In the genomic region with DNA sequence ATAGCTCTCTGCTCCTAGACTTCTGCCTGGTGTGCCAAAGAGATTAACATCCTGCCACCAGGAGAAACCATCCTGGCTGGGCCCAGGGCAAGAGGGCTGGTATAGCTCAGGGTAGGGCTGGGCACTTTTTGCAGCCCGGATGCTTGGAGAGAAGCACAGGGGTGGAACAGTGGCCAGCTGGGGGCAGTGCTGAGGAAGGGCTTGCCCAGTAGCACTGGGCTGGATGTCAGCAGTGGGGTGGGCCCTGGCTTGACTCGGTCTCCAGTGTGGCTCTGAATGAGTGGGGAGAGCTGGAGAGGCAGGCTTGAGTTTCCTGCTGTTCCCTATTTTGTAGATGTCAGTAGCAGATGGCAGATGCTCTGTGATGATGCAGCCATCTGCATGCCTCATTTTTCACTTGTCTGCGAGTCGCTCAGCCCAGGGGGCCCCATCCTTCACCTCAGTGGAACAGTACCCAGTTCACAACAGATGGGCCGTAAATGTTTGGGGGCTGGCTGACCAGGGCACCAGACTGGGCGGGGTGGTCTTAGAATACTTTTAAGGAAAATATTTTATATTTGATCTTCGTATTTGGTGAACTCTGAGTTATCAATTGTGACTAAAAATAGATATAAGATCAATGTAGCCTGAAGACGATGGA, we compare ENCODE assay signal across 8 cellular contexts. TPM values are rescaled to one million over a fixed set of nuclear protein-coding genes. Genes with fewer than 3 reads are reported as not detected.
DNase-seq lines count a peak whose midpoint lies in the region; ATAC-seq and TF ChIP-seq lines count a peak whose summit lies in the region.

No MANE protein-coding gene starts in this region.

- H3K4me1 ChIP-seq in esophagus squamous epithelium: no peaks in the 10 kb centered on the region

- DNase-seq in 8988T (peak; percentile 37), HT1080 (ENCODE audit: low read depth) (peak; percentile 7), esophagus squamous epithelium (lab: John Stamatoyannopoulos, UW) (no peak), retinal pigment epithelial cell (ENCODE audit: low read depth) (no peak), COLO668 (lab: John Stamatoyannopoulos, UW; ENCODE audit: unreplicated experiment) (no peak)
- DNase-seq in activated CD4-positive, alpha-beta T cell treated with anti-CD3 and anti-CD28 coated beads, Interleukin-2, amount 50 U/mL, for 48 hours: peak; percentile 49 to 60

- peaks cover 9 to 31% (median 10%) of the 10 kb centered on the region in 3 donors for H3K36me3 ChIP-seq in esophagus squamous epithelium

- peak in 1 of 4 donors; percentile 6 for TF ChIP-seq POLR2A in esophagus squamous epithelium (IDR thresholded peaks at IDR 0.05)

- 79 to 98% methylated on average over 6 to 8 of the region's 8 CpGs for WGBS in esophagus squamous epithelium, 2 donors

- peaks cover 0 to 25% (median 0%) of the 10 kb centered on the region in 4 donors for H3K27me3 ChIP-seq in esophagus squamous epithelium

- intact Hi-C loops in esophagus squamous epithelium (cut with DNase I): no loop called here

- H3K9me3 ChIP-seq in esophagus squamous epithelium: no peaks in the 10 kb centered on the region

- ATAC-seq in GM18870 (IDR thresholded peaks at IDR 0.05; ENCODE audit: unreplicated experiment): no peak
- no peak for ATAC-seq in HG03135 (IDR thresholded peaks at IDR 0.05; ENCODE audit: unreplicated experiment)

- H3K4me3 ChIP-seq in esophagus squamous epithelium: no peak overlapping the region
- H3K4me3 ChIP-seq in retinal pigment epithelial cell (ENCODE audit: low read length): no peak overlapping the region

- peak in 5 of 6 experiments; percentile 18 to 54 (median 33) for TF ChIP-seq CTCF in esophagus squamous epithelium (IDR thresholded peaks at IDR 0.05)
- peak; percentile 56 for TF ChIP-seq CTCF in retinal pigment epithelial cell (conservative IDR thresholded peaks at IDR 0.05; ENCODE audit: low read depth, low read length)

- no peak overlapping the region for H3K27ac ChIP-seq in esophagus squamous epithelium

RNA-seq across cellular contexts. Expression of a gene that starts 56.4 kb away (rescaled TPM):
- not detected in 2 replicates for total RNA-seq in HT1080 (2014; rRNA removed; shearing (Covaris generic))
- not detected in 2 replicates for polyA plus RNA-seq in HT1080 (2015; cell fraction: cytosol; rRNA removed)
- not detected in 2 replicates for polyA plus RNA-seq in HT1080 (2015; cell fraction: nucleus; rRNA removed)
- total RNA-seq in esophagus squamous epithelium: not detected

Comparison
In these comparisons a context has a peak if more than half of its experiments do, and no peak if none do; other contexts are left out.
1. DNase-seq: peak in 8988T (single experiment), HT1080 (single experiment) and activated CD4-positive, alpha-beta T cell treated with anti-CD3 and anti-CD28 coated beads, Interleukin-2, amount 50 U/mL, for 48 hours (2 of 2); none in esophagus squamous epithelium (single experiment), retinal pigment epithelial cell (single experiment) and COLO668 (single experiment).